Comparison of ENCODE assay signal across 8 cellular contexts in genomic region chr11:126210871-126211235, GRCh38. TPM values are rescaled to one million over a fixed set of nuclear protein-coding genes. Genes with fewer than 3 reads are reported as not detected.
A peak's percentile ranks its signal among the peaks of the same experiment; 100 is the strongest.
DNase-seq lines count a peak whose midpoint lies in the region; ATAC-seq and TF ChIP-seq lines count a peak whose summit lies in the region.

No MANE protein-coding gene starts in this region.

- H3K36me3 ChIP-seq in lower lobe of right lung, result peaks cover 37% of the 10 kb centered on the region
- peaks cover 26% of the 10 kb centered on the region for H3K36me3 ChIP-seq in upper lobe of right lung

- peak overlapping the region; percentile 78 for H3K27ac ChIP-seq in lower lobe of right lung
- peak overlapping the region; percentile 82 for H3K27ac ChIP-seq in upper lobe of right lung

- no peaks in the 10 kb centered on the region for H3K9me3 ChIP-seq in lower lobe of right lung
- H3K9me3 ChIP-seq in upper lobe of right lung, result no peaks in the 10 kb centered on the region

- TF ChIP-seq CTCF in astrocyte of the cerebellum (IDR thresholded peaks at IDR 0.05; ENCODE audit: low read depth, low read length, missing control alignments) (no peak), lower lobe of right lung (IDR thresholded peaks at IDR 0.05) (no peak), upper lobe of right lung (IDR thresholded peaks at IDR 0.05) (no peak)

- in situ Hi-C loops in astrocyte of the cerebellum (cut with HindIII; ENCODE audit: low sequenced_read_pairs), result no loop called here

- intact Hi-C loops in Right ventricle myocardium superior (cut with DNase I), result loop anchor here (5.0 kb wide), 2 partner anchors 56 to 206 kb away; partner anchors contain the start of genes FOXRED1 and SRPRA
- intact Hi-C loops in cardiac septum (cut with DNase I), result loop anchor here (1.0 to 10.0 kb wide), 3 partner anchors 57 to 616 kb away; partner anchors contain the start of genes SRPRA, STT3A and TIRAP
- intact Hi-C loops in lower lobe of right lung (cut with DNase I), result no loop called here
- intact Hi-C loops in upper lobe of right lung (cut with DNase I), result no loop called here

- H3K4me1 ChIP-seq in lower lobe of right lung, result peaks cover 36% of the 10 kb centered on the region
- peaks cover 10% of the 10 kb centered on the region for H3K4me1 ChIP-seq in upper lobe of right lung

- peak; percentile 2 for ATAC-seq in Right ventricle myocardium superior (ENCODE audit: poor library complexity)
- no peak for ATAC-seq in lower lobe of right lung
- no peak for ATAC-seq in upper lobe of right lung
- no peak for ATAC-seq in HG02588 (IDR thresholded peaks at IDR 0.05; ENCODE audit: unreplicated experiment)
- no peak for ATAC-seq in HG02571 (IDR thresholded peaks at IDR 0.05; ENCODE audit: unreplicated experiment)

- DNase-seq in Right ventricle myocardium superior, result peak; percentile 39
- DNase-seq in cardiac septum (ENCODE audit: low spot score), result no peak
- DNase-seq in astrocyte of the cerebellum (ENCODE audit: low read depth), result no peak
- DNase-seq in lower lobe of right lung, result no peak
- no peak for DNase-seq in upper lobe of right lung
- DNase-seq in T-helper 9 cell, result no peak

- H3K27me3 ChIP-seq in lower lobe of right lung (ENCODE audit: low read depth), result no peaks in the 10 kb centered on the region
- no peaks in the 10 kb centered on the region for H3K27me3 ChIP-seq in upper lobe of right lung

- H3K4me3 ChIP-seq in astrocyte of the cerebellum (ENCODE audit: low read depth, low read length), result peak overlapping the region; percentile 99
- H3K4me3 ChIP-seq in lower lobe of right lung, result peak overlapping the region; percentile 75
- H3K4me3 ChIP-seq in upper lobe of right lung, result peak overlapping the region; percentile 76

RNA-seq across cellular contexts. Expression of gene RPUSD4, which starts 0.6 kb away (rescaled TPM):
- total RNA-seq in Right ventricle myocardium superior (40.7 TPM), cardiac septum (32.2 TPM), lower lobe of right lung (25.8 TPM), upper lobe of right lung (21.6 TPM)

RNA-seq across cellular contexts. Expression of gene FAM118B, which starts 0.7 kb away (rescaled TPM):
- total RNA-seq in Right ventricle myocardium superior, result 22.2 TPM
- total RNA-seq in cardiac septum, result 22.3 TPM
- total RNA-seq in lower lobe of right lung, result 35.2 TPM
- total RNA-seq in upper lobe of right lung, result 37.5 TPM

RNA-seq across cellular contexts. Expression of gene SRPRA, which starts 57.8 kb away (rescaled TPM):
- total RNA-seq in Right ventricle myocardium superior, result 57.4 TPM
- total RNA-seq in cardiac septum, result 77.4 TPM
- 108 TPM for total RNA-seq in lower lobe of right lung
- total RNA-seq in upper lobe of right lung, result 120 TPM

RNA-seq across cellular contexts. Expression of gene FOXRED1, which starts 58.1 kb away (rescaled TPM):
- 30.3 TPM for total RNA-seq in Right ventricle myocardium superior
- total RNA-seq in cardiac septum, result 23.0 TPM
- total RNA-seq in lower lobe of right lung, result 16.6 TPM
- 14.8 TPM for total RNA-seq in upper lobe of right lung

Comparison
In these comparisons a context has a peak if more than half of its experiments do, and no peak if none do; other contexts are left out.
1. intact Hi-C loops: an anchor here in Right ventricle myocardium superior (5.0 kb wide) and cardiac septum (1.0 to 10.0 kb wide); none called in lower lobe of right lung and upper lobe of right lung.